Comparison of ENCODE assay signal across 18 cellular contexts in genomic region chr11:38950882-38951281, GRCh38.
DNase-seq lines count a peak whose midpoint lies in the region; FAIRE-seq and TF ChIP-seq lines count a peak whose summit lies in the region.
"Had no signal": no experiment of that assay in that cellular context is flagged by ENCODE, and none has a peak within 500 bp of the region (broad histone marks: within the 10 kb centered on the region; RNA-seq: fewer than 3 reads in every experiment).

No MANE protein-coding gene starts in this region.

- H3K4me3 ChIP-seq in MG63 (no peak overlapping the region), choroid plexus epithelial cell (ENCODE audit: low read depth, low read length) (no peak overlapping the region), transverse colon (no peak overlapping the region)

- no peaks in the 10 kb centered on the region for H3K4me1 ChIP-seq in transverse colon

- TF ChIP-seq EP300 in transverse colon (IDR thresholded peaks at IDR 0.05; ENCODE audit: low read depth): no peak

- 68 to 71% methylated on average over 1 of the region's 1 CpG for WGBS in transverse colon (ENCODE audit: low coverage in 1 of 2), 2 donors

- DNase-seq in MG63: peak; percentile 25
- DNase-seq in choroid plexus epithelial cell (ENCODE audit: low read depth): peak; percentile 0
- DNase-seq in mesothelial cell of epicardium (ENCODE audit: low spot score in 2 of 2, unreplicated experiment in 2 of 2): no peak
- DNase-seq in stimulated activated naive CD4-positive, alpha-beta T cell treated with Interleukin-2 at 50 U/mL for 16 hours (lab: John Stamatoyannopoulos, UW): no peak
- DNase-seq in transverse colon: no peak
- DNase-seq in HuH-7.5 (ENCODE audit: low spot score): no peak
- DNase-seq in activated gamma-delta T cell treated with Interleukin-2 at 50 U/mL for 16 hours: no peak
- DNase-seq: 8988T; C1 segment of cervical spinal cord; Calu3; CD4-positive, alpha-beta T cell; DMS79; GDM1; HCEC 1CT; HFFc6 had no signal

- TF ChIP-seq CTCF in choroid plexus epithelial cell (conservative IDR thresholded peaks at IDR 0.05; ENCODE audit: low read depth, low read length) (no peak), mesothelial cell of epicardium (IDR thresholded peaks at IDR 0.05; ENCODE audit: unreplicated experiment) (no peak), transverse colon (IDR thresholded peaks at IDR 0.05) (no peak)

- H3K4me3 Mint-ChIP-seq in mesothelial cell of epicardium: no peak overlapping the region
- H3K4me3 Mint-ChIP-seq: B cell; CD4-positive, alpha-beta T cell; HFFc6 had no signal

- H3K27me3 ChIP-seq in MG63 (no peaks in the 10 kb centered on the region), transverse colon (no peaks in the 10 kb centered on the region)

- intact Hi-C loops in transverse colon (cut with DNase I; ENCODE audit: low total_unique reads): no loop called here

- no peaks in the 10 kb centered on the region for H3K27me3 Mint-ChIP-seq in mesothelial cell of epicardium (ENCODE audit: low read depth)
- H3K27me3 Mint-ChIP-seq: B cell; CD4-positive, alpha-beta T cell had no signal

- H3K36me3 ChIP-seq in MG63: no peaks in the 10 kb centered on the region
- H3K36me3 ChIP-seq in transverse colon: no peaks in the 10 kb centered on the region

- H3K36me3 Mint-ChIP-seq in mesothelial cell of epicardium: no peaks in the 10 kb centered on the region

- H3K9me3 ChIP-seq in MG63: peaks cover 4% of the 10 kb centered on the region
- H3K9me3 ChIP-seq in transverse colon: no peaks in the 10 kb centered on the region

- no peak for TF ChIP-seq POLR2A in transverse colon (IDR thresholded peaks at IDR 0.05)

- no peak overlapping the region for H3K27ac ChIP-seq in transverse colon

- H3K9me3 Mint-ChIP-seq in mesothelial cell of epicardium: peaks cover 19% of the 10 kb centered on the region

- FAIRE-seq in A204.1 (lab: Jason Lieb, UNC): peak; percentile 9
- FAIRE-seq: GM12892 had no signal

- peak overlapping the region; percentile 1 for H3K27ac Mint-ChIP-seq in mesothelial cell of epicardium
- H3K27ac Mint-ChIP-seq: B cell; CD4-positive, alpha-beta T cell; HFFc6 had no signal

- in situ Hi-C loops in transverse colon (cut with MboI; ENCODE audit: low pct_ligation_motif_present in 1 of 4, low pct_unique_long_range_greater_than_20kb in 1 of 4, low sequenced_read_pairs in 3 of 4): no loop called here

- peaks cover 13% of the 10 kb centered on the region for H3K4me1 Mint-ChIP-seq in mesothelial cell of epicardium
- H3K4me1 Mint-ChIP-seq: B cell had no signal

Comparison
In these comparisons a context has a peak if more than half of its experiments do, and no peak if none do; other contexts are left out.
1. DNase-seq: peak in MG63 (single experiment) and choroid plexus epithelial cell (single experiment); none in mesothelial cell of epicardium (0 of 2), stimulated activated naive CD4-positive, alpha-beta T cell treated with Interleukin-2 at 50 U/mL for 16 hours (single experiment), transverse colon (single experiment), HuH-7.5 (single experiment) and activated gamma-delta T cell treated with Interleukin-2 at 50 U/mL for 16 hours (single experiment).